31 cellular contexts compared by ENCODE assay signal in the genomic region with DNA sequence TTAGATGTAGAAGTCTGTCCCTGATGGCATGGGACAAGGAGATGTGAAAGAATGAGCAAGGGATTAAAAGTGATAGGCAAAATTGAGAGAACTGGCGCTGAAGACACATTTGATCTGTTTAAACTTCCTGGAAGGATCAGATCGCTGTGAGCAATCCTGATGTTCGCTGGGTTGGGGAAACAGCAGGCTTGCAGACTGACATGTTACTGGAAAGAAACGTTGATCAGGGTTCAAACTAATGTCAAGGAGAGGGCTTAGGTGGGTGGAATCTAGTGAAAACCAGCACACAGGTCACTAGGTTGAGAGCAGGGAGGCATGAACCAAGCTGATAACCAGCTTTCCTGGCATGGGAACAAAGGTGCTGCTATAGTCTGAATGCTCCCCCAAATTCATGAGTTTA. TPM values are rescaled to one million over a fixed set of nuclear protein-coding genes. Genes with fewer than 3 reads are reported as not detected.
"Had no signal": no experiment of that assay in that cellular context is flagged by ENCODE, and none has a peak within 500 bp of the region (broad histone marks: within the 10 kb centered on the region; RNA-seq: fewer than 3 reads in every experiment).

No MANE protein-coding gene starts in this region.

- H3K4me3 Mint-ChIP-seq: activated CD4-positive, alpha-beta memory T cell treated with anti-CD3 and anti-CD28 coated beads for 36 hours; activated CD4-positive, alpha-beta T cell treated with anti-CD3 and anti-CD28 coated beads for 36 hours; activated CD4-positive, alpha-beta T cell treated with anti-CD3 and anti-CD28 coated beads, Interleukin-2, amount 10 ng/mL, durations not matched to agents 24 days and 14 days; activated naive CD8-positive, alpha-beta T cell; activated T-cell treated with anti-CD3 and anti-CD28 coated beads, Interleukin-2, amount 50 U/mL, for 4 hours; activated T-helper 17 cell treated with anti-CD3 and anti-CD28 coated beads, Interleukin-2, amount 50 U/mL, for 72 hours; central memory CD8-positive, alpha-beta T cell; dendritic cell treated with granulocyte-macrophage colony-stimulating factor and Interleukin-4, amounts not matched to agents 40 ng/mL and 50 ng/mL, for 4 days; endodermal cell; T-helper 17 cell; T-helper 2 cell treated with Interferon-gamma antibody and Interleukin-4, amounts not matched to agents 5 μg/mL and 100 μg/mL, for 36 hours had no signal

- ATAC-seq: activated CD4-positive, alpha-beta T cell treated with anti-CD3 and anti-CD28 coated beads for 36 hours; activated T-helper 17 cell treated with anti-CD3 and anti-CD28 coated beads, Interleukin-2, amount 50 U/mL, for 72 hours; foreskin keratinocyte; gastrocnemius medialis; heart left ventricle had no signal

- H3K9me3 Mint-ChIP-seq: activated CD4-positive, alpha-beta memory T cell treated with anti-CD3 and anti-CD28 coated beads for 36 hours; activated CD4-positive, alpha-beta T cell treated with anti-CD3 and anti-CD28 coated beads, Interleukin-2, amount 10 ng/mL, durations not matched to agents 24 days and 14 days; activated T-cell treated with anti-CD3 and anti-CD28 coated beads, Interleukin-2, amount 50 U/mL, for 4 hours; activated T-helper 17 cell treated with anti-CD3 and anti-CD28 coated beads, Interleukin-2, amount 50 U/mL, for 72 hours; central memory CD8-positive, alpha-beta T cell; dendritic cell treated with granulocyte-macrophage colony-stimulating factor and Interleukin-4, amounts not matched to agents 40 ng/mL and 50 ng/mL, for 4 days; endodermal cell; T-helper 2 cell treated with Interferon-gamma antibody and Interleukin-4, amounts not matched to agents 5 μg/mL and 100 μg/mL, for 36 hours had no signal

- H3K9me3 ChIP-seq: esophagus muscularis mucosa, gastrocnemius medialis, heart left ventricle had no signal

- H3K27me3 ChIP-seq: brain microvascular endothelial cell, dorsolateral prefrontal cortex, esophagus muscularis mucosa, foreskin keratinocyte, gastrocnemius medialis, heart left ventricle had no signal

- H3K4me1 ChIP-seq: esophagus muscularis mucosa, foreskin keratinocyte, gastrocnemius medialis had no signal

- H3K27ac Mint-ChIP-seq: activated CD4-positive, alpha-beta memory T cell treated with anti-CD3 and anti-CD28 coated beads for 36 hours; activated CD4-positive, alpha-beta T cell treated with anti-CD3 and anti-CD28 coated beads for 36 hours; activated CD4-positive, alpha-beta T cell treated with anti-CD3 and anti-CD28 coated beads, Interleukin-2, amount 10 ng/mL, durations not matched to agents 24 days and 14 days; activated naive CD8-positive, alpha-beta T cell; activated T-helper 17 cell treated with anti-CD3 and anti-CD28 coated beads, Interleukin-2, amount 50 U/mL, for 72 hours; dendritic cell treated with granulocyte-macrophage colony-stimulating factor and Interleukin-4, amounts not matched to agents 40 ng/mL and 50 ng/mL, for 4 days; endodermal cell; T-helper 17 cell; T-helper 2 cell treated with Interferon-gamma antibody and Interleukin-4, amounts not matched to agents 5 μg/mL and 100 μg/mL, for 36 hours had no signal

- H3K36me3 ChIP-seq: brain microvascular endothelial cell, esophagus muscularis mucosa, gastrocnemius medialis, heart left ventricle had no signal

- H3K27me3 Mint-ChIP-seq: activated CD4-positive, alpha-beta memory T cell treated with anti-CD3 and anti-CD28 coated beads for 36 hours; activated T-helper 17 cell treated with anti-CD3 and anti-CD28 coated beads, Interleukin-2, amount 50 U/mL, for 72 hours; dendritic cell treated with granulocyte-macrophage colony-stimulating factor and Interleukin-4, amounts not matched to agents 40 ng/mL and 50 ng/mL, for 4 days; T-helper 17 cell had no signal

- H3K36me3 Mint-ChIP-seq: activated CD4-positive, alpha-beta memory T cell treated with anti-CD3 and anti-CD28 coated beads for 36 hours had no signal

- DNase-seq: activated CD4-positive, alpha-beta memory T cell treated with anti-CD3 and anti-CD28 coated beads for 36 hours; activated CD4-positive, alpha-beta T cell treated with anti-CD3 and anti-CD28 coated beads for 36 hours; activated CD4-positive, CD25-positive, alpha-beta regulatory T cell; activated CD4-positive, CD25-positive, alpha-beta regulatory T cell treated with anti-CD3 and anti-CD28 coated beads, Interleukin-2, amount 50 U/mL, for 72 hours; activated CD8-positive, alpha-beta memory T cell treated with anti-CD3 and anti-CD28 coated beads for 24 hours; activated effector memory CD4-positive, alpha-beta T cell treated with Interleukin-2 at 50 U/mL for 16 hours; activated naive CD4-positive, alpha-beta T cell treated with anti-CD3 and anti-CD28 coated beads, Interleukin-2, amount 50 U/mL, for 16 hours; activated naive CD4-positive, alpha-beta T cell treated with Interleukin-2 at 50 U/mL for 16 hours; activated T-cell treated with anti-CD3 and anti-CD28 coated beads, Interleukin-2, amount 50 U/mL, for 4 hours; amniotic stem cell; anterior cingulate cortex; brain microvascular endothelial cell; dorsolateral prefrontal cortex; endodermal cell; erythroblast; foreskin keratinocyte; gastrocnemius medialis; glutamatergic neuron; heart left ventricle; T-helper 17 cell; T1000 had no signal

- H3K4me3 ChIP-seq: coronary artery, dorsolateral prefrontal cortex, esophagus muscularis mucosa, gastrocnemius medialis, heart left ventricle had no signal

- H3K27ac ChIP-seq: brain microvascular endothelial cell, coronary artery, dorsolateral prefrontal cortex, esophagus muscularis mucosa, foreskin keratinocyte, gastrocnemius medialis, heart left ventricle had no signal

- FAIRE-seq: astrocyte, bronchial epithelial cell had no signal

RNA-seq across cellular contexts. Expression of gene SPTSSB, which starts 34.5 kb away (rescaled TPM):
- total RNA-seq: activated CD4-positive, alpha-beta memory T cell treated with anti-CD3 and anti-CD28 coated beads for 36 hours; activated CD4-positive, alpha-beta T cell treated with anti-CD3 and anti-CD28 coated beads for 36 hours; activated CD4-positive, alpha-beta T cell treated with anti-CD3 and anti-CD28 coated beads, Interleukin-2, amount 10 ng/mL, durations not matched to agents 24 days and 14 days; activated T-helper 17 cell treated with anti-CD3 and anti-CD28 coated beads, Interleukin-2, amount 50 U/mL, for 72 hours; foreskin keratinocyte; gastrocnemius medialis had no signal
